Comparison of ENCODE assay signal across 1 cellular context in genomic region chr1:182565537-182565936, GRCh38.
TF ChIP-seq lines count a peak whose summit lies in the region.

No MANE protein-coding gene starts in this region.

TF ChIP-seq in GM12878, 131 proteins besides CTCF, POLR2A, EP300 and RAD21 (continued from another document):
- no peak for TF ChIP-seq IRF5 (IDR thresholded peaks at IDR 0.05; ENCODE audit: borderline replicate concordance)
- TF ChIP-seq NFXL1 (IDR thresholded peaks at IDR 0.05; ENCODE audit: borderline replicate concordance) = no peak
- peak; percentile 23; the same call in 1 of the 2 replicates for TF ChIP-seq RELB (IDR thresholded peaks at IDR 0.05; ENCODE audit: low read depth)
- TF ChIP-seq SMAD5 (IDR thresholded peaks at IDR 0.05; ENCODE audit: low read depth) = no peak
- peak; percentile 61 for TF ChIP-seq JUNB (IDR thresholded peaks at IDR 0.05)
- peak; percentile 72 to 74 for TF ChIP-seq IKZF2 (IDR thresholded peaks at IDR 0.05)
- TF ChIP-seq ZBTB4 (CRISPR knock-in tag; IDR thresholded peaks at IDR 0.05) = no peak
